ENCODE assay signal across 18 cellular contexts in the genomic region with DNA sequence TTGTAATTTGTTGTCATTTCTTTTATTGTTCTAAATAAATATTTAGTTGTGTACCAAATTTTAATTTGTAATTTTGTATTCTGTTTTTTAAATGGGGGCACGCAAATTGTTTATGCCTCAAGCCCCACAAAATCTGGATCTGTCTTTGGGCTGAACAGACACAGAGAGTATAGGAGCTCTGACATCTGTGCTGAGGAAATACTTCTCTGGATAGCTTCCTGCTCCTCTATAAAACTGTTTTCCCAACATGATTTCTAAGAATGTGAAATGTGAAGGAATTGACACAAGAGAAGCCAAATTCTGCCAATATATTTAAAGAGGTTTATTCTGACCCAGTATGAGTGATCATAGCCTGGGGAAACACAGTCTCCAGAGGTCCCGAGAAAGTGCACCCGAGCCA.
A peak's percentile ranks its signal among the peaks of the same experiment; 100 is the strongest.
DNase-seq lines count a peak whose midpoint lies in the region; ATAC-seq, FAIRE-seq and TF ChIP-seq lines count a peak whose summit lies in the region.
"Had no signal": no experiment of that assay in that cellular context is flagged by ENCODE, and none has a peak within 500 bp of the region (broad histone marks: within the 10 kb centered on the region; RNA-seq: fewer than 3 reads in every experiment).

No MANE protein-coding gene starts in this region.

- no peaks in the 10 kb centered on the region for H3K4me1 ChIP-seq in astrocyte (ENCODE audit: insufficient read depth, low read length)
- H3K4me1 ChIP-seq: Peyer's patch had no signal

- no peaks in the 10 kb centered on the region for H3K36me3 ChIP-seq in astrocyte (ENCODE audit: insufficient read depth, low read length)
- H3K36me3 ChIP-seq: Peyer's patch had no signal

- peak overlapping the region; percentile 26 for H2AFZ ChIP-seq in astrocyte (ENCODE audit: low read depth, low read length)
- H2AFZ ChIP-seq: GM23338 had no signal

- H3K4me3 ChIP-seq in AG09309 (ENCODE audit: control insufficient read depth, low read depth, low read length) (no peak overlapping the region), astrocyte (ENCODE audit: insufficient read depth, low read depth, low read length) (no peak overlapping the region)
- H3K4me3 ChIP-seq: GM23338, Peyer's patch had no signal

- H4K20me1 ChIP-seq in astrocyte (ENCODE audit: insufficient read depth, low read length): no peaks in the 10 kb centered on the region

- no peaks in the 10 kb centered on the region for H3K9me3 Mint-ChIP-seq in astrocyte (ENCODE audit: unreplicated experiment)
- peaks cover 10% of the 10 kb centered on the region for H3K9me3 Mint-ChIP-seq in mesothelial cell of epicardium
- peaks cover 0 to 2% of the 10 kb centered on the region in 2 donors for H3K9me3 Mint-ChIP-seq in activated T-cell treated with anti-CD3 and anti-CD28 coated beads, Interleukin-2, amount 50 U/mL, for 72 hours
- H3K9me3 Mint-ChIP-seq in glutamatergic neuron (ENCODE audit: unreplicated experiment): no peaks in the 10 kb centered on the region
- H3K9me3 Mint-ChIP-seq: GM23338 had no signal

- H3K9me3 ChIP-seq in astrocyte (ENCODE audit: insufficient read depth, low read depth, low read length): no peaks in the 10 kb centered on the region
- H3K9me3 ChIP-seq: Peyer's patch had no signal

- H3K79me2 ChIP-seq in astrocyte (ENCODE audit: insufficient read depth, low read length): no peaks in the 10 kb centered on the region

- H3K27me3 Mint-ChIP-seq in astrocyte (ENCODE audit: low read depth, unreplicated experiment) (no peaks in the 10 kb centered on the region), mesothelial cell of epicardium (ENCODE audit: low read depth) (no peaks in the 10 kb centered on the region), glutamatergic neuron (ENCODE audit: unreplicated experiment) (peaks cover 3% of the 10 kb centered on the region)
- peaks cover 22% of the 10 kb centered on the region for H3K27me3 Mint-ChIP-seq in activated T-cell treated with anti-CD3 and anti-CD28 coated beads, Interleukin-2, amount 50 U/mL, for 72 hours (ENCODE audit: low read depth)

- FAIRE-seq in astrocyte (lab: Jason Lieb, UNC): peak; percentile 87

- H3K27ac Mint-ChIP-seq in astrocyte (ENCODE audit: unreplicated experiment) (no peak overlapping the region), mesothelial cell of epicardium (peak overlapping the region; percentile 98), glutamatergic neuron (ENCODE audit: unreplicated experiment) (no peak overlapping the region)
- no peak overlapping the region for H3K27ac Mint-ChIP-seq in activated T-cell treated with anti-CD3 and anti-CD28 coated beads, Interleukin-2, amount 50 U/mL, for 72 hours
- H3K27ac Mint-ChIP-seq: CD14-positive monocyte, GM23338 had no signal

- H3K27me3 ChIP-seq in astrocyte (ENCODE audit: insufficient read depth, low read length): no peaks in the 10 kb centered on the region
- H3K27me3 ChIP-seq: Peyer's patch had no signal

- no peak for TF ChIP-seq CTCF in AG09309 (IDR thresholded peaks at IDR 0.05; ENCODE audit: control insufficient read depth, insufficient read depth, low read depth, low read length, missing control alignments)
- TF ChIP-seq CTCF in astrocyte (IDR thresholded peaks at IDR 0.05; ENCODE audit: insufficient read depth, low read depth, low read length): no peak
- no peak for TF ChIP-seq CTCF in mesothelial cell of epicardium (IDR thresholded peaks at IDR 0.05; ENCODE audit: unreplicated experiment)
- no peak for TF ChIP-seq CTCF in glutamatergic neuron (IDR thresholded peaks at IDR 0.05; ENCODE audit: partially characterized antibody, unreplicated experiment)

- H3K4me3 Mint-ChIP-seq in astrocyte (ENCODE audit: unreplicated experiment) (no peak overlapping the region), mesothelial cell of epicardium (peak overlapping the region; percentile 7), glutamatergic neuron (ENCODE audit: unreplicated experiment) (no peak overlapping the region)
- H3K4me3 Mint-ChIP-seq in activated T-cell treated with anti-CD3 and anti-CD28 coated beads, Interleukin-2, amount 50 U/mL, for 72 hours: no peak overlapping the region
- H3K4me3 Mint-ChIP-seq: CD14-positive monocyte, GM23338 had no signal

- H3K4me1 Mint-ChIP-seq in astrocyte (ENCODE audit: low read depth, unreplicated experiment) (peaks cover 6% of the 10 kb centered on the region), mesothelial cell of epicardium (peaks cover 20% of the 10 kb centered on the region), glutamatergic neuron (ENCODE audit: low read depth, unreplicated experiment) (no peaks in the 10 kb centered on the region)
- H3K4me1 Mint-ChIP-seq in activated T-cell treated with anti-CD3 and anti-CD28 coated beads, Interleukin-2, amount 50 U/mL, for 72 hours (ENCODE audit: low read depth): no peaks in the 10 kb centered on the region
- H3K4me1 Mint-ChIP-seq: CD14-positive monocyte had no signal

- H3K27ac ChIP-seq in astrocyte (ENCODE audit: low read depth, low read length): peak overlapping the region; percentile 33
- H3K27ac ChIP-seq: Peyer's patch had no signal

- ATAC-seq in GM19035 (IDR thresholded peaks at IDR 0.05; ENCODE audit: unreplicated experiment): no peak
- ATAC-seq in activated T-cell treated with anti-CD3 and anti-CD28 coated beads, Interleukin-2, amount 50 U/mL, for 72 hours (replicated peaks in 1 of 2): no peak
- ATAC-seq: GM23338 had no signal

- H3K9ac ChIP-seq in astrocyte (ENCODE audit: low read length): no peak overlapping the region

- no peaks in the 10 kb centered on the region for H3K36me3 Mint-ChIP-seq in astrocyte (ENCODE audit: low read depth, unreplicated experiment)
- H3K36me3 Mint-ChIP-seq in mesothelial cell of epicardium: no peaks in the 10 kb centered on the region
- H3K36me3 Mint-ChIP-seq in activated T-cell treated with anti-CD3 and anti-CD28 coated beads, Interleukin-2, amount 50 U/mL, for 72 hours (ENCODE audit: insufficient read depth in 2 of 2): no peaks in the 10 kb centered on the region
- no peaks in the 10 kb centered on the region for H3K36me3 Mint-ChIP-seq in glutamatergic neuron (ENCODE audit: unreplicated experiment)
- H3K36me3 Mint-ChIP-seq: CD14-positive monocyte had no signal

- H3K4me2 ChIP-seq in astrocyte (ENCODE audit: low read length): no peak overlapping the region
- H3K4me2 ChIP-seq: GM23338 had no signal

- DNase-seq in AG09309 (ENCODE audit: low read depth) (peak; percentile 10), GM04504 (ENCODE audit: low read depth) (peak; percentile 2), astrocyte (ENCODE audit: low read depth) (no peak), mesothelial cell of epicardium (ENCODE audit: low spot score in 2 of 2, unreplicated experiment in 2 of 2) (no peak), glutamatergic neuron (no peak), RPMI8226 (no peak)
- no peak for DNase-seq in activated T-cell treated with anti-CD3 and anti-CD28 coated beads, Interleukin-2, amount 50 U/mL, for 72 hours
- DNase-seq: Kasumi-1, MM.1S, NCI-H1092 treated with DMSO at 0.1 percent for 48 hours, NCI-H2081 treated with DMSO at 0.1 percent for 48 hours, NCI-H2227 treated with DMSO at 0.1 percent for 48 hours, NCI-H524, Peyer's patch, SHP77 treated with DMSO at 0.1 percent for 48 hours had no signal

Comparison
In these comparisons a context has a peak if more than half of its experiments do, and no peak if none do; other contexts are left out.
1. DNase-seq: peak in AG09309 (single experiment) and GM04504 (single experiment); none in astrocyte (single experiment), mesothelial cell of epicardium (0 of 2), activated T-cell treated with anti-CD3 and anti-CD28 coated beads, Interleukin-2, amount 50 U/mL, for 72 hours (0 of 2), glutamatergic neuron (single experiment) and RPMI8226 (single experiment).